Comparison of ENCODE assay signal across 8 cellular contexts in the genomic region with DNA sequence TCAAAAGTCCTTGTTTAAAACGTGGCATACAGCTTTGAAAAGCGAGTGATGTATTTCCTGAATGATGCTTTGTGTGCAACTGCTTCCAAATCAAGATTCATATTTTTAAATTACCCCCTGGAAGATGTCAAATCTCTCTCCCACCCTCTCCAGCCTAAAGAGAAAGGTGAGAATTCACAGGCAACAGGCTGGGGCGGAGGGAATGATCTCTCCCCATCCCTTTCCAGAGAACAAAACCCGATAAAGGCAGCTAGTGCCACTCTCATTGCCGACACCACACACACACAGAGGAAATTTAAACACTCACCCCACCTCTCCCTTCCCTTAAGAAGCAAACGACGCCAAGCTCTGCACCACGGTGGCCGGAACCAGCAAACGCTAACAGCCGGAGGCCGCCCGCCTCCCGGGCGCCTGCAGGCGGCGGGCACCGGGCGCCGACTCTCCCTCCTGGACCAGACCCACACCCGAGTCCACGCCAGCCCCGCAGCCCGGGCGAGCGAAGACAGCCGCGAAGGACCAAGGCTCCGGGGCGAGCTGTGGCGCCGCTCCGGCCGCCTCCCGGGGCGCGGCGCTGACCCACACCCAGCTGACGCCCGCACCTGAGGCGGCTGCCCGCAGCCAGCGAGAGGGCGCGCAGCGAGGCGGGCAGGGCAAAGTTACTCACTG. TPM values are rescaled to one million over a fixed set of nuclear protein-coding genes. Genes with fewer than 3 reads are reported as not detected.
DNase-seq lines count a peak whose midpoint lies in the region; ATAC-seq, FAIRE-seq and TF ChIP-seq lines count a peak whose summit lies in the region.

No MANE protein-coding gene starts in this region.

- H3K27me3 ChIP-seq in BLaER1 (no peaks in the 10 kb centered on the region), brain microvascular endothelial cell (replicated peaks) (no peaks in the 10 kb centered on the region)

- ATAC-seq in GM19043 (IDR thresholded peaks at IDR 0.05; ENCODE audit: low read depth, unreplicated experiment) (peak; percentile 19), HG03175 (IDR thresholded peaks at IDR 0.05; ENCODE audit: unreplicated experiment) (peak; percentile 31)

- intact Hi-C loops in kidney (cut with DNase I) = no loop called here

- H3K4me1 ChIP-seq in BLaER1 (peaks cover 40% of the 10 kb centered on the region), kidney (ENCODE audit: control insufficient read depth in 1 of 2, insufficient read depth in 1 of 2, low read depth in 1 of 2, low read length in 2 of 2) (peaks cover 12 to 17% of the 10 kb centered on the region in 2 donors)

- in situ Hi-C loops in brain microvascular endothelial cell (cut with HindIII; ENCODE audit: low pct_ligation_motif_present, low sequenced_read_pairs) = no loop called here

- H3K36me3 ChIP-seq in BLaER1 (peaks cover 32% of the 10 kb centered on the region), SK-N-MC (ENCODE audit: insufficient read depth, low read length) (peaks cover 20% of the 10 kb centered on the region), brain microvascular endothelial cell (replicated peaks) (peaks cover 6% of the 10 kb centered on the region), kidney (ENCODE audit: control insufficient read depth in 1 of 2, insufficient read depth in 2 of 2, low read length in 2 of 2) (peaks cover 0 to under 1% of the 10 kb centered on the region in 2 donors)

- H3K4me3 ChIP-seq in BLaER1 (peak overlapping the region; percentile 92), SK-N-MC (peak overlapping the region; percentile 95), brain microvascular endothelial cell (ENCODE audit: low read depth, low read length) (peak overlapping the region; percentile 74), kidney (ENCODE audit: low read length in 2 of 2) (peak overlapping the region; percentile 69 to 90)

- TF ChIP-seq CTCF in brain microvascular endothelial cell (IDR thresholded peaks at IDR 0.05; ENCODE audit: low read depth, low read length, missing control alignments) (peak; percentile 23), kidney (IDR thresholded peaks at IDR 0.05; ENCODE audit: borderline replicate concordance, extremely low read depth, insufficient read depth) (peak; percentile 18)

- no peak for DNase-seq in SK-N-MC (ENCODE audit: low read depth, low spot score)
- DNase-seq in brain microvascular endothelial cell = peak; percentile 11
- DNase-seq in kidney = peak; percentile 88
- DNase-seq in stimulated activated CD4-positive, alpha-beta T cell treated with anti-CD3 and anti-CD28 coated beads, Interleukin-1b, Interleukin-23, amount 100 ng/mL, for 48 hours = peak; percentile 36
- DNase-seq in NCI-H345 treated with DMSO at 0.1 percent for 48 hours (lab: John Stamatoyannopoulos, UW; ENCODE audit: unreplicated experiment) = no peak

- H3K9me3 ChIP-seq in BLaER1 (peaks cover 7% of the 10 kb centered on the region), SK-N-MC (ENCODE audit: low read depth, low read length) (no peaks in the 10 kb centered on the region), kidney (ENCODE audit: control insufficient read depth in 1 of 2, low read length in 2 of 2) (no peaks in the 10 kb centered on the region)

- H3K27ac ChIP-seq in BLaER1 (peak overlapping the region; percentile 80), SK-N-MC (no peak overlapping the region), brain microvascular endothelial cell (peak overlapping the region; percentile 51), kidney (ENCODE audit: low read depth in 2 of 2, low read length in 2 of 2) (peak overlapping the region; percentile 85 to 89)

- peak overlapping the region; percentile 88 for H3K4me2 ChIP-seq in BLaER1

- FAIRE-seq in kidney (lab: Jason Lieb, UNC) = no peak

- H3K9ac ChIP-seq in BLaER1 (peak overlapping the region; percentile 84), SK-N-MC (ENCODE audit: insufficient read length) (peak overlapping the region; percentile 75), kidney (ENCODE audit: low read length in 2 of 2) (peak overlapping the region; percentile 59 to 88)

- peaks cover 76% of the 10 kb centered on the region for H4K20me1 ChIP-seq in BLaER1

RNA-seq across cellular contexts. Expression of a gene that starts 0.5 kb away (rescaled TPM):
- 13.8 TPM for total RNA-seq in kidney
- polyA plus RNA-seq in kidney (ENCODE audit: insufficient read depth, low read depth, low replicate concordance) = 5.6 TPM

RNA-seq across cellular contexts. Expression of a gene that starts 1.8 kb away (rescaled TPM):
- 72.8 TPM for total RNA-seq in kidney
- 124 TPM for polyA plus RNA-seq in kidney (ENCODE audit: insufficient read depth, low read depth, low replicate concordance)

Comparison
In these comparisons a context has a peak if more than half of its experiments do, and no peak if none do; other contexts are left out.
1. DNase-seq: peak in brain microvascular endothelial cell (single experiment), kidney (single experiment) and stimulated activated CD4-positive, alpha-beta T cell treated with anti-CD3 and anti-CD28 coated beads, Interleukin-1b, Interleukin-23, amount 100 ng/mL, for 48 hours (single experiment); none in SK-N-MC (single experiment) and NCI-H345 treated with DMSO at 0.1 percent for 48 hours (single experiment).
2. Peak in every context shown above with its lines, with median percentiles within 50 percentile points of each other: H3K4me3 ChIP-seq and H3K9ac ChIP-seq.